In the genomic region with DNA sequence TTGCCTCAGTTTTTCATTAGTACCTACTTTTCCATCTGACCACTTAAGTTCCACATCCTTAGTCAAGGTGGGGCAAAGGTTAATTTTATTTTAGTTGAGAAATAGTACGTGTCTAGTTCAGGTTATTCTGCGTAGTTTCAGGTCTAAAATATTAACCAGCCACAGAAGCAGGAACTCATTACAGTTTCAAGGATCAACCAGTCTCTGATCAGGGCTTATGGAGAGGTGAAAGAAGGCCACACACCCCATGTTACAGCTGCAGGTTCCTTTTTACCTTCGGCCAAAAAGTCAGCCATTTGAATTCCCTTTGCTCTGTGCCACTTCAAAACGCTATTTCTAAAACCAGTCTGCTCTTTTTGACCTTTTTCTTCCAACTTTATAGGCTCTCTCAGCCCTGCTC, we compare ENCODE assay signal across 29 cellular contexts.
"Had no signal": no experiment of that assay in that cellular context is flagged by ENCODE, and none has a peak within 500 bp of the region (broad histone marks: within the 10 kb centered on the region; RNA-seq: fewer than 3 reads in every experiment).

No MANE protein-coding gene starts in this region.

- H3K4me2 ChIP-seq: SK-N-SH had no signal

- DNase-seq: Kasumi-1, KG1, MG63, MV-4-11, NCI-H1092, NCI-H1105, NCI-H1417 treated with DMSO at 0.1 percent for 48 hours, NCI-H1436 treated with DMSO at 0.1 percent for 48 hours, NCI-H1694 treated with DMSO at 0.1 percent for 48 hours, NCI-H187 treated with DMSO at 0.1 percent for 48 hours, NCI-H2029, NCI-H2081, NCI-H2171 treated with DMSO at 0.1 percent for 48 hours, NCI-H226, NCI-H446 treated with DMSO at 0.1 percent for 48 hours, NCI-H510A, NCI-H524, NCI-H526, NCI-H69, NCI-H748 treated with DMSO at 0.1 percent for 48 hours, NCI-H82, PC-3, Peyer's patch, Right ventricle myocardium superior, RPMI8226, SHP77 treated with DMSO at 0.1 percent for 48 hours, SK-N-SH, SW 1271 had no signal

- H3K4me1 ChIP-seq: Peyer's patch, SJSA1 had no signal

- H3K4me3 ChIP-seq: MG63, Peyer's patch, SJSA1 had no signal

- H3K27me3 ChIP-seq: MG63, Peyer's patch, SJSA1 had no signal

- H3K9me3 ChIP-seq: MG63, Peyer's patch, SJSA1, SK-N-SH had no signal

- ATAC-seq: PC-3 had no signal

- H3K9me2 ChIP-seq: SK-N-SH had no signal

- H3K36me3 ChIP-seq: MG63, Peyer's patch, SJSA1 had no signal

- H3K27ac ChIP-seq: Peyer's patch, SJSA1 had no signal

- H3K9ac ChIP-seq: SK-N-SH had no signal
